In genomic region chr5:72397836-72398235, GRCh38 we compare ENCODE assay signal across 20 cellular contexts.
DNase-seq lines count a peak whose midpoint lies in the region; ATAC-seq, FAIRE-seq and TF ChIP-seq lines count a peak whose summit lies in the region.
"Had no signal": no experiment of that assay in that cellular context is flagged by ENCODE, and none has a peak within 500 bp of the region (broad histone marks: within the 10 kb centered on the region; RNA-seq: fewer than 3 reads in every experiment).

No MANE protein-coding gene starts in this region.

- H3K4me2 ChIP-seq in K562 (ENCODE audit: insufficient read depth, low read length): no peak overlapping the region
- no peak overlapping the region for H3K4me2 ChIP-seq in mesendoderm (ENCODE audit: low read length)
- H3K4me2 ChIP-seq in smooth muscle cell: no peak overlapping the region

- H3K4me1 ChIP-seq in K562 (replicated peaks in 1 of 2; ENCODE audit: control insufficient read depth in 2 of 2, insufficient read depth in 2 of 2, low read length in 2 of 2): no peaks in the 10 kb centered on the region
- H3K4me1 ChIP-seq in mesendoderm (ENCODE audit: control insufficient read depth, low read depth, low read length): no peaks in the 10 kb centered on the region
- H3K4me1 ChIP-seq in smooth muscle cell (ENCODE audit: low read depth): no peaks in the 10 kb centered on the region
- H3K4me1 ChIP-seq in left ventricle myocardium inferior: peaks cover 20% of the 10 kb centered on the region

- no peak overlapping the region for H2AK5ac ChIP-seq in mesendoderm (ENCODE audit: low read length)

- H2BK15ac ChIP-seq in mesendoderm (replicated peaks; ENCODE audit: low read depth): no peak overlapping the region

- H4K20me1 ChIP-seq in K562 (replicated peaks; ENCODE audit: control insufficient read depth, insufficient read depth, low read length) (no peaks in the 10 kb centered on the region), smooth muscle cell (ENCODE audit: low read depth) (no peaks in the 10 kb centered on the region)

- H3K4me3 ChIP-seq in NB4 (ENCODE audit: low read depth, low read length): no peak overlapping the region
- H3K4me3 ChIP-seq in K562: no peak overlapping the region
- H3K4me3 ChIP-seq in mesendoderm (ENCODE audit: low read length): no peak overlapping the region
- no peak overlapping the region for H3K4me3 ChIP-seq in smooth muscle cell
- H3K4me3 ChIP-seq in left ventricle myocardium inferior: no peak overlapping the region
- H3K4me3 ChIP-seq: HAP-1 had no signal

- no peak overlapping the region for H4K8ac ChIP-seq in mesendoderm (ENCODE audit: low read depth, low read length)

- peaks cover 3% of the 10 kb centered on the region in 2 experiments; a peak in 1 of 5 replicates for H3K27me3 ChIP-seq in K562 (ENCODE audit: control insufficient read depth in 2 of 2, insufficient read depth in 2 of 2, low read length in 2 of 2)
- H3K27me3 ChIP-seq in mesendoderm (ENCODE audit: insufficient read depth, low read length, poor library complexity): no peaks in the 10 kb centered on the region
- H3K27me3 ChIP-seq in smooth muscle cell (ENCODE audit: low read depth): no peaks in the 10 kb centered on the region
- no peaks in the 10 kb centered on the region for H3K27me3 ChIP-seq in left ventricle myocardium inferior (ENCODE audit: low read depth)

- ATAC-seq in K562 (no peak), GM19455 (IDR thresholded peaks at IDR 0.05; ENCODE audit: unreplicated experiment) (no peak)

- no peak overlapping the region for H3K18ac ChIP-seq in mesendoderm (ENCODE audit: low read length)

- H3K4ac ChIP-seq in mesendoderm (ENCODE audit: low read depth, low read length): no peak overlapping the region

- CTCF ChIA-PET in K562 (lab: Yijun Ruan, JAX; ENCODE audit: low intra/inter-chr PET ratio): no interaction called here

- no peak overlapping the region for H4K5ac ChIP-seq in mesendoderm (ENCODE audit: low read length)

- H3K56ac ChIP-seq in mesendoderm (ENCODE audit: low read length): no peak overlapping the region

- BruUV-seq in K562 (replicated peaks; lab: Mats Ljungman, UMichigan): no TSS peak

- no peak overlapping the region for H3K27ac ChIP-seq in K562 (ENCODE audit: extremely low read depth, low read depth, low read length)
- H3K27ac ChIP-seq in mesendoderm (ENCODE audit: low read depth, low read length): no peak overlapping the region
- no peak overlapping the region for H3K27ac ChIP-seq in smooth muscle cell (ENCODE audit: low read depth)
- no peak overlapping the region for H3K27ac ChIP-seq in left ventricle myocardium inferior (replicated peaks)

- WGBS in K562 (ENCODE audit: insufficient coverage, low coverage, missing lambda C conversion rate): 2% methylated on average over 6 of the region's 6 CpGs
- no CpG with 5 or more reads among the region's 6 CpGs for WGBS in mesendoderm (ENCODE audit: extremely low coverage, insufficient coverage, low lambda C conversion rate)
- 72% methylated on average over 6 of the region's 6 CpGs for WGBS in smooth muscle cell (ENCODE audit: low lambda C conversion rate)

- TF ChIP-seq CTCF in NB4 (IDR thresholded peaks at IDR 0.05; ENCODE audit: low read depth, low read length) (no peak), K562 (IDR thresholded peaks at IDR 0.05 in 2 of 3, conservative IDR thresholded peaks at IDR 0.05 in 1 of 3; ENCODE audit: insufficient read depth in 2 of 3, low read depth in 1 of 3, low read length in 3 of 3) (no peak), smooth muscle cell (IDR thresholded peaks at IDR 0.05; ENCODE audit: borderline replicate concordance, insufficient read depth, poor library complexity, severe bottlenecking) (no peak), left ventricle myocardium inferior (IDR thresholded peaks at IDR 0.05; ENCODE audit: borderline replicate concordance) (no peak)

- no peaks in the 10 kb centered on the region; the same call in 1 of the 2 replicates for H3K9me3 ChIP-seq in K562 (replicated peaks; ENCODE audit: control insufficient read depth, insufficient read depth, low read depth, low read length)
- H3K9me3 ChIP-seq in smooth muscle cell (replicated peaks; ENCODE audit: low read depth): peaks cover 6% of the 10 kb centered on the region
- peaks cover 21% of the 10 kb centered on the region for H3K9me3 ChIP-seq in left ventricle myocardium inferior (replicated peaks)

- DNase-seq in CD1c-positive myeloid dendritic cell (ENCODE audit: extremely low spot score) (peak; percentile 24), NB4 (ENCODE audit: low read depth) (peak; percentile 11), K562 (ENCODE audit: extremely low read depth in 1 of 4, low spot score in 3 of 4) (no peak), mesendoderm (peak; percentile 38), urothelium cell line (ENCODE audit: low spot score) (no peak), smooth muscle cell (lab: John Stamatoyannopoulos, UW; ENCODE audit: unreplicated experiment) (no peak), left ventricle myocardium inferior (no peak)
- DNase-seq: ACHN; C1 segment of cervical spinal cord; CD4-positive, alpha-beta memory T cell; COR-L47; DMS153; DMS79 treated with DMSO at 0.1 percent for 48 hours; EL; GOT3; HFFc6 had no signal

- H3K23ac ChIP-seq in mesendoderm (ENCODE audit: low read length): no peak overlapping the region

- in situ Hi-C loops in K562 (cut with MboI): no loop called here

- no peaks in the 10 kb centered on the region for H3F3A ChIP-seq in smooth muscle cell (ENCODE audit: low read depth)

- FAIRE-seq in K562 (lab: Jason Lieb, UNC): no peak
- FAIRE-seq in urothelium cell line (lab: Jason Lieb, UNC): no peak
- FAIRE-seq: D721Med, G401.6 had no signal

- H3K79me2 ChIP-seq in K562 (ENCODE audit: control insufficient read depth, insufficient read depth, low read length) (no peaks in the 10 kb centered on the region), mesendoderm (ENCODE audit: control insufficient read depth, insufficient read depth, low read length) (no peaks in the 10 kb centered on the region), smooth muscle cell (ENCODE audit: low read depth) (no peaks in the 10 kb centered on the region)

- no peak overlapping the region for H2AFZ ChIP-seq in K562 (ENCODE audit: low read depth, low read length)
- H2AFZ ChIP-seq in smooth muscle cell (ENCODE audit: low read depth): no peak overlapping the region

- TF ChIP-seq EP300 in K562 (IDR thresholded peaks at IDR 0.05; ENCODE audit: low read length): no peak

- no peaks in the 10 kb centered on the region for H3K79me1 ChIP-seq in mesendoderm (ENCODE audit: low read length)

- no peak overlapping the region for H2BK120ac ChIP-seq in mesendoderm (ENCODE audit: low read depth, low read length)

- intact Hi-C loops in K562 (cut with micrococcal nuclease): no loop called here
- intact Hi-C loops in left ventricle myocardium inferior (cut with micrococcal nuclease): no loop called here

- H3K9me1 ChIP-seq in K562 (ENCODE audit: control insufficient read depth, insufficient read depth, low read length): no peaks in the 10 kb centered on the region

- TF ChIP-seq POLR2A in NB4 (IDR thresholded peaks at IDR 0.05; ENCODE audit: extremely low read depth, insufficient read length) (no peak), K562 (conservative IDR thresholded peaks at IDR 0.05) (no peak)

- no peaks in the 10 kb centered on the region for H3K36me3 ChIP-seq in K562 (ENCODE audit: control insufficient read depth, insufficient read depth, low read length)
- no peaks in the 10 kb centered on the region for H3K36me3 ChIP-seq in mesendoderm (ENCODE audit: control insufficient read depth, insufficient read depth, low read length)
- no peaks in the 10 kb centered on the region for H3K36me3 ChIP-seq in smooth muscle cell (ENCODE audit: low read depth)
- H3K36me3 ChIP-seq in left ventricle myocardium inferior: no peaks in the 10 kb centered on the region
- H3K36me3 ChIP-seq: HAP-1 had no signal

- TF ChIP-seq RAD21 in K562 (CRISPR knock-in tag; conservative IDR thresholded peaks at IDR 0.05 in 1 of 2, IDR thresholded peaks at IDR 0.05 in 1 of 2): no peak

- H2BK5ac ChIP-seq in mesendoderm (ENCODE audit: low read length): no peak overlapping the region

- POLR2A ChIA-PET in K562 (lab: Yijun Ruan, JAX): no interaction called here

- H3K9ac ChIP-seq in K562 (ENCODE audit: insufficient read depth in 1 of 2, low read depth in 2 of 2, low read length in 2 of 2) (no peak overlapping the region), mesendoderm (ENCODE audit: low read length) (no peak overlapping the region), smooth muscle cell (ENCODE audit: low read depth) (no peak overlapping the region)

TF ChIP-seq in K562, 482 proteins besides CTCF, POLR2A, EP300 and RAD21:
- TF ChIP-seq USF1 (CRISPR knock-in tag; IDR thresholded peaks at IDR 0.05): no peak
- peak; percentile 40; the same call in 1 of the 2 replicates for TF ChIP-seq ZEB2 (IDR thresholded peaks at IDR 0.05)
- no peak for TF ChIP-seq ZKSCAN3 (CRISPR knock-in tag; IDR thresholded peaks at IDR 0.05)
- 0 out of 2 replicates have a peak, but pooled peaks have one; percentile 34 for TF ChIP-seq NFE2 (IDR thresholded peaks at IDR 0.05; ENCODE audit: low read depth)
TF ChIP-seq in K562: peak in this region for 2.

Comparison
In these comparisons a context has a peak if more than half of its experiments do, and no peak if none do; other contexts are left out.
1. DNase-seq: peak in CD1c-positive myeloid dendritic cell (single experiment), NB4 (single experiment) and mesendoderm (single experiment); none in K562 (0 of 4), urothelium cell line (single experiment), smooth muscle cell (single experiment) and left ventricle myocardium inferior (single experiment).